Comparison of ENCODE assay signal across 8 cellular contexts in the genomic region with DNA sequence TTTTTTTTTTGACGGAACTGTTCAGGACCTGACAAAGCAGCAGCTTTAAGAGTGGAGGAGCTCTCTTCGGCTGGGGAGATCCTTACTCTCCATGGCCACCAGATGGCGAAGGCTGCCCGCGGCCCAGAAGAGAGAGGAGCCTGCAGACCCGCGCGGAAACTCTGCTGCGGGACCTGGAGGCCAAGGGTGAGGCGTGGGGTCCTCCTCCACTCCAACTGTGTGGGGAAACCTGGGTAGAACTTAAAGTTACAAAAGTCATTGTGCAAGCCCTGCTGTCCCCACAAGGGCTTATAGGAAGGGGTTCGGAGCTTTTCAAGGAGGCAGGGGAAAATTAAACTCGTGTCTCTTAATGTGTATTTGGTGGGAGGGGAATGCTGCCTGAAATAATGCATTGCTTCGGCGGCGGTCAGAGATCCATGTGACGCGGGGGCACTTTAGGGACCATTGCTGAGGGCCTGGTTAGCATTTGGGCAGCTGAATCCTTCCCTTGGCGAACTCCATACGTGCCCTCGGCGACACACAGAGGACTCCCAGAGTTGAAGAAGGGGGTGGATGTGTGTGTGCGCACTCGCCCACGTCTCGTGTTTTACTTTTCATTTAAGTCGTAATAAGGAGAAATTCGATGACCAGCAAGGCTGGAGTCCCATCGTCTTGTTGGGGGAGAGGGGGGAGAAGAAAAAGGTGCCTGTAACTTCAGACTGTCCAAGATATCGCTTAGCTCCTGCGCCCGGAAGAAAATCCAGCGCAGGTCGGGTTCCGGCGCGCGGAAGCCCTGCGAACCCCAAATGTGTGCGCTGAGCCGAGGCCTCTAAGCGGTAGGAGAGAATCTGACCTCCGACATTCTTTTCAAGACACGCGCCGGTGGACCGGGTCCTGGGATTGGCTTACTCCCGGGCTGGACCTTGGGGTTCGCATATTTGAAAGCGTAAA. TPM values are rescaled to one million over a fixed set of nuclear protein-coding genes. Genes with fewer than 3 reads are reported as not detected.
DNase-seq lines count a peak whose midpoint lies in the region; ATAC-seq, FAIRE-seq and TF ChIP-seq lines count a peak whose summit lies in the region.

No MANE protein-coding gene starts in this region.

- peak; percentile 79 for TF ChIP-seq CTCF in A549 (IDR thresholded peaks at IDR 0.05)
- TF ChIP-seq CTCF in colonic mucosa (IDR thresholded peaks at IDR 0.05), result peak; percentile 64

- H3K4me2 ChIP-seq in A549, result peak overlapping the region; percentile 88

- peak overlapping the region; percentile 80 for H3K4me3 Mint-ChIP-seq in activated CD4-positive, alpha-beta T cell treated with anti-CD3 and anti-CD28 coated beads for 36 hours

- H3K4me1 ChIP-seq in A549 (peaks cover 17% of the 10 kb centered on the region; the same call in 2 of the 3 replicates), colonic mucosa (peaks cover 7% of the 10 kb centered on the region)

- no peak for TF ChIP-seq POLR2A in A549 (IDR thresholded peaks at IDR 0.05; ENCODE audit: low read length)

- ATAC-seq in A549, result peak; percentile 94 to 98
- ATAC-seq in GM18508 (IDR thresholded peaks at IDR 0.05; ENCODE audit: insufficient read depth, unreplicated experiment), result peak; percentile 89
- peak; percentile 92 for ATAC-seq in HG03025 (IDR thresholded peaks at IDR 0.05; ENCODE audit: low FRiP score, unreplicated experiment)
- ATAC-seq in activated CD4-positive, alpha-beta T cell treated with anti-CD3 and anti-CD28 coated beads for 36 hours, result peak; percentile 94
- ATAC-seq in left lobe of liver, result peak; percentile 97

- TF ChIP-seq RAD21 in A549 (conservative IDR thresholded peaks at IDR 0.05 in 1 of 2, IDR thresholded peaks at IDR 0.05 in 1 of 2), result peak; percentile 77 to 81

- peaks cover 51% of the 10 kb centered on the region for H3K27me3 Mint-ChIP-seq in activated CD4-positive, alpha-beta T cell treated with anti-CD3 and anti-CD28 coated beads for 36 hours

- H3K9me3 ChIP-seq in A549 (no peaks in the 10 kb centered on the region), colonic mucosa (no peaks in the 10 kb centered on the region)

- no peaks in the 10 kb centered on the region for H3K36me3 Mint-ChIP-seq in activated CD4-positive, alpha-beta T cell treated with anti-CD3 and anti-CD28 coated beads for 36 hours (ENCODE audit: low read depth)

- peak overlapping the region; percentile 73 for H3K27ac Mint-ChIP-seq in activated CD4-positive, alpha-beta T cell treated with anti-CD3 and anti-CD28 coated beads for 36 hours

- DNase-seq in A549 (ENCODE audit: low read depth in 1 of 2, low spot score in 1 of 2) (peak; percentile 85 to 96), NCI-H2171 treated with DMSO at 0.1 percent for 48 hours (lab: John Stamatoyannopoulos, UW) (peak; percentile 50), colonic mucosa (peak; percentile 76), left lobe of liver (ENCODE audit: low spot score) (peak; percentile 74)
- DNase-seq in activated CD4-positive, alpha-beta T cell treated with anti-CD3 and anti-CD28 coated beads for 36 hours, result peak; percentile 89
- DNase-seq in stimulated activated CD4-positive, alpha-beta T cell treated with anti-CD3 and anti-CD28 coated beads, Interleukin-2, amount 100 ng/mL, for 24 hours, result peak; percentile 77 to 79

- peak overlapping the region; percentile 33 to 66 for H3K9ac ChIP-seq in colonic mucosa (ENCODE audit: low read depth in 2 of 2, low read length in 2 of 2)

- H3K4me3 ChIP-seq in A549 (peak overlapping the region; percentile 53), colonic mucosa (peak overlapping the region; percentile 54)

- H3K4me1 Mint-ChIP-seq in activated CD4-positive, alpha-beta T cell treated with anti-CD3 and anti-CD28 coated beads for 36 hours, result peaks cover 23% of the 10 kb centered on the region

- intact Hi-C loops in activated CD4-positive, alpha-beta T cell treated with anti-CD3 and anti-CD28 coated beads for 36 hours (cut with DNase I, micrococcal nuclease), result loop anchor here (1.0 to 10.0 kb wide), 10 partner anchors 9 to 637 kb away; partner anchors contain the start of genes AZI2 (in 1 of the 2), CMC1 (in 1 of the 2) and ZCWPW2 (in 1 of the 2)
- intact Hi-C loops in colonic mucosa (cut with DNase I), result loop anchor here (2.0 kb wide), 1 partner anchor 618 kb away; no protein-coding TSS in a partner anchor

- CTCF ChIA-PET in A549 (lab: Yijun Ruan, JAX), result interaction anchor here (0.5 to 3.9 kb wide), 55 partner anchors 10 to 761 kb away, joined by 3 to 74 read pairs (median 4); partner anchors contain the start of genes AZI2, EOMES and ZCWPW2
- CTCF ChIA-PET in activated CD4-positive, alpha-beta T cell treated with anti-CD3 and anti-CD28 coated beads for 36 hours (lab: Charles Lee), result interaction anchor here (0.5 to 3.8 kb wide), 41 partner anchors 10 to 738 kb away, joined by 3 to 49 read pairs (median 3); partner anchors contain the start of gene EOMES

- TF ChIP-seq EP300 in A549 (IDR thresholded peaks at IDR 0.05), result no peak

- no peaks in the 10 kb centered on the region for H3K36me3 ChIP-seq in colonic mucosa

- H3K27me3 ChIP-seq in colonic mucosa, result peaks cover 28% of the 10 kb centered on the region

- POLR2A ChIA-PET in A549 (lab: Yijun Ruan, JAX), result interaction anchor here (0.5 to 2.1 kb wide), 8 partner anchors 8 to 620 kb away, joined by 3 to 15 read pairs (median 4); partner anchors contain the start of gene EOMES
- POLR2A ChIA-PET in activated CD4-positive, alpha-beta T cell treated with anti-CD3 and anti-CD28 coated beads for 36 hours (lab: Charles Lee), result interaction anchor here (0.6 to 1.0 kb wide), 3 partner anchors 185 to 614 kb away, joined by 3 to 4 read pairs (median 3); no protein-coding TSS in a partner anchor

- no peak for FAIRE-seq in A549 (lab: Jason Lieb, UNC)

- WGBS in A549 (ENCODE audit: missing lambda C conversion rate), result 4% methylated on average over 49 of the region's 49 CpGs

- H3K27ac ChIP-seq in A549, result peak overlapping the region; percentile 54 to 77; a peak in 5 of 6 replicates
- H3K27ac ChIP-seq in colonic mucosa, result no peak overlapping the region

- no peaks in the 10 kb centered on the region for H3K9me3 Mint-ChIP-seq in activated CD4-positive, alpha-beta T cell treated with anti-CD3 and anti-CD28 coated beads for 36 hours (ENCODE audit: low read depth)

TF ChIP-seq in A549, 52 proteins besides CTCF, POLR2A, EP300 and RAD21 (continues in another document):
- no peak for TF ChIP-seq HEYL (CRISPR knock-in tag; IDR thresholded peaks at IDR 0.05)
- TF ChIP-seq JUN (IDR thresholded peaks at IDR 0.05), result no peak
- TF ChIP-seq, protein P1, sequence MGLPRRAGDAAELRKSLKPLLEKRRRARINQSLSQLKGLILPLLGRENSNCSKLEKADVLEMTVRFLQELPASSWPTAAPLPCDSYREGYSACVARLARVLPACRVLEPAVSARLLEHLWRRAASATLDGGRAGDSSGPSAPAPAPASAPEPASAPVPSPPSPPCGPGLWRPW (IDR thresholded peaks at IDR 0.05), result no peak
- no peak for TF ChIP-seq NPAS2 (CRISPR knock-in tag; IDR thresholded peaks at IDR 0.05; ENCODE audit: borderline replicate concordance)
- no peak for TF ChIP-seq NR3C1 (IDR thresholded peaks at IDR 0.05)
- no peak for TF ChIP-seq KDM5A (IDR thresholded peaks at IDR 0.05)
- no peak for TF ChIP-seq ZSCAN20 (CRISPR knock-in tag; IDR thresholded peaks at IDR 0.05)
- TF ChIP-seq MAFK (IDR thresholded peaks at IDR 0.05; ENCODE audit: partially characterized antibody), result no peak
- no peak for TF ChIP-seq PBX3 (IDR thresholded peaks at IDR 0.05)
- TF ChIP-seq KDM1A (IDR thresholded peaks at IDR 0.05; ENCODE audit: low read depth), result no peak
- TF ChIP-seq GATA3 (IDR thresholded peaks at IDR 0.05; ENCODE audit: borderline replicate concordance), result no peak
- TF ChIP-seq, protein P2, sequence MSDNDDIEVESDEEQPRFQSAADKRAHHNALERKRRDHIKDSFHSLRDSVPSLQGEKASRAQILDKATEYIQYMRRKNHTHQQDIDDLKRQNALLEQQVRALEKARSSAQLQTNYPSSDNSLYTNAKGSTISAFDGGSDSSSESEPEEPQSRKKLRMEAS (IDR thresholded peaks at IDR 0.05), result peak; percentile 44; the same call in 1 of the 2 replicates
- TF ChIP-seq, protein P3, sequence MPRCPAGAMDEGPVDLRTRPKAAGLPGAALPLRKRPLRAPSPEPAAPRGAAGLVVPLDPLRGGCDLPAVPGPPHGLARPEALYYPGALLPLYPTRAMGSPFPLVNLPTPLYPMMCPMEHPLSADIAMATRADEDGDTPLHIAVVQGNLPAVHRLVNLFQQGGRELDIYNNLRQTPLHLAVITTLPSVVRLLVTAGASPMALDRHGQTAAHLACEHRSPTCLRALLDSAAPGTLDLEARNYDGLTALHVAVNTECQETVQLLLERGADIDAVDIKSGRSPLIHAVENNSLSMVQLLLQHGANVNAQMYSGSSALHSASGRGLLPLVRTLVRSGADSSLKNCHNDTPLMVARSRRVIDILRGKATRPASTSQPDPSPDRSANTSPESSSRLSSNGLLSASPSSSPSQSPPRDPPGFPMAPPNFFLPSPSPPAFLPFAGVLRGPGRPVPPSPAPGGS (IDR thresholded peaks at IDR 0.05), result no peak
- TF ChIP-seq SREBF2 (IDR thresholded peaks at IDR 0.05), result no peak
- no peak for TF ChIP-seq RCOR1 (IDR thresholded peaks at IDR 0.05; ENCODE audit: low read depth, low read length)
- no peak for TF ChIP-seq ESRRA (IDR thresholded peaks at IDR 0.05; ENCODE audit: borderline replicate concordance, low read length)

RNA-seq across cellular contexts. Expression of gene EOMES, which starts 9.7 kb away (rescaled TPM):
- polyA plus RNA-seq in A549 (2011; rRNA removed) (1.2 and 1.6 TPM in 2 replicates), A549 (2017; fragmentation: RNase III; extraction: RNeasy Plus Mini Kit Qiagen cat#74134 plus additional on column Dnase treatment) (0.74 to 1.0 TPM (median 0.84 TPM) in 3 replicates)
- 0.57 and 0.74 TPM in 2 replicates for polyA plus RNA-seq in A549 (2012; cell fraction: cytosol; rRNA removed)
- 0.72 and 0.87 TPM in 2 replicates for polyA plus RNA-seq in A549 (2012; cell fraction: nucleus; rRNA removed)
- 0.83 and 1.7 TPM in 2 replicates for polyA minus RNA-seq in A549 (2011; rRNA and poly(A)+ RNA removed)
- under 1 TPM; 0.25 TPM for total RNA-seq in activated CD4-positive, alpha-beta T cell treated with anti-CD3 and anti-CD28 coated beads for 36 hours
- total RNA-seq in colonic mucosa (under 1 TPM in 1 of 2 donors, not detected in 1; 0.20 TPM), left lobe of liver (0.08 TPM)
